ENCODE assay signal across 1 cellular context in the genomic region with DNA sequence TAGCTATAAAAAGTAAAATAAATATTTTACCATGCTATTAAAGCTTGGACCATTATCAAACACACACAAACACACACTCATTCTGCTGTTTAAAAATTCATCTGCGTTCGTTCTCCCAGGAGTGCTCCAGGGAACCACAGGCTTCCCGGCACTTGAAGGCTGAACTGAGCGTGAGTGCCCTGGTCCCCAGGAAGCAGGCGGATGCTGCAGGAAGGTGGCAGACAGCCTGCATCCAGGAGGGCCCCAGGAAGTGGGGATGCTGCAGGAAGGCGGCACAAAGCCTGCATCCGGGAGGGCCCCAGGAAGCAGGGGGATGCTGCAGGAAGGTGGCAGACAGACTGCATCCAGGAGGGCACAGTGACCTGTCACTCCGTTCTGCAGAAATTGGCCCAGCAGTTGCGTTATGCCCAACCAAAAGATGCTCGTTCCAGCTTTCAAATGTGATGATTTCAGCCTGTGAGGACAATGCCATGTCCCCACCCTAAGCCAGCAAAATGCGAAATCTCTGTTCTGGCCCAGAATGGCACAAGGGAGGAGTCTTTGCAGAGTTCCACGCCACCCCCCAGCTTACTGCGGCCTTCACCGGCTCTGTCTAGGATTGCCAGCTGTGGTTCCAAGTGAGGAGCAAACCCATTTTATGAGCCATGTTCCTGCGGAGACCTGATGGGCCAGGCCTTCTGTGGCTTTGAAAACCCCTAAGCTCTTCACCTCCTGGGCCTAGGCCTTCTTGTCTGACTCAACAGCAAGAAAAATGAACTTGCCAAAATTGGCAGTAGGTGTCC.
TF ChIP-seq lines count a peak whose summit lies in the region.

No MANE protein-coding gene starts in this region.

TF ChIP-seq in H1, 55 proteins besides CTCF, POLR2A, EP300 and RAD21 (continued from another document):
- TF ChIP-seq GTF2F1 (IDR thresholded peaks at IDR 0.05; ENCODE audit: borderline replicate concordance, low read depth, low read length) (no peak), TAF7 (optimal IDR thresholded peaks at IDR 0.05; ENCODE audit: borderline replicate concordance, low read depth, low read length) (no peak), SAP30 (IDR thresholded peaks at IDR 0.05; ENCODE audit: insufficient read depth, insufficient replicate concordance, low read length) (no peak), POU5F1 (IDR thresholded peaks at IDR 0.05; ENCODE audit: low read depth, low read length) (no peak), NANOG (IDR thresholded peaks at IDR 0.05; ENCODE audit: insufficient read depth, low read depth, low read length, poor library complexity, severe bottlenecking) (no peak), CBX5 (IDR thresholded peaks at IDR 0.05; ENCODE audit: low read depth, low read length) (no peak), EZH2 (IDR thresholded peaks at IDR 0.05; ENCODE audit: low read depth, low read length, severe bottlenecking) (no peak), ASH2L (IDR thresholded peaks at IDR 0.05; ENCODE audit: low read length) (no peak), SP2 (IDR thresholded peaks at IDR 0.05; ENCODE audit: low read length) (no peak)
- TF ChIP-seq, protein P1, sequence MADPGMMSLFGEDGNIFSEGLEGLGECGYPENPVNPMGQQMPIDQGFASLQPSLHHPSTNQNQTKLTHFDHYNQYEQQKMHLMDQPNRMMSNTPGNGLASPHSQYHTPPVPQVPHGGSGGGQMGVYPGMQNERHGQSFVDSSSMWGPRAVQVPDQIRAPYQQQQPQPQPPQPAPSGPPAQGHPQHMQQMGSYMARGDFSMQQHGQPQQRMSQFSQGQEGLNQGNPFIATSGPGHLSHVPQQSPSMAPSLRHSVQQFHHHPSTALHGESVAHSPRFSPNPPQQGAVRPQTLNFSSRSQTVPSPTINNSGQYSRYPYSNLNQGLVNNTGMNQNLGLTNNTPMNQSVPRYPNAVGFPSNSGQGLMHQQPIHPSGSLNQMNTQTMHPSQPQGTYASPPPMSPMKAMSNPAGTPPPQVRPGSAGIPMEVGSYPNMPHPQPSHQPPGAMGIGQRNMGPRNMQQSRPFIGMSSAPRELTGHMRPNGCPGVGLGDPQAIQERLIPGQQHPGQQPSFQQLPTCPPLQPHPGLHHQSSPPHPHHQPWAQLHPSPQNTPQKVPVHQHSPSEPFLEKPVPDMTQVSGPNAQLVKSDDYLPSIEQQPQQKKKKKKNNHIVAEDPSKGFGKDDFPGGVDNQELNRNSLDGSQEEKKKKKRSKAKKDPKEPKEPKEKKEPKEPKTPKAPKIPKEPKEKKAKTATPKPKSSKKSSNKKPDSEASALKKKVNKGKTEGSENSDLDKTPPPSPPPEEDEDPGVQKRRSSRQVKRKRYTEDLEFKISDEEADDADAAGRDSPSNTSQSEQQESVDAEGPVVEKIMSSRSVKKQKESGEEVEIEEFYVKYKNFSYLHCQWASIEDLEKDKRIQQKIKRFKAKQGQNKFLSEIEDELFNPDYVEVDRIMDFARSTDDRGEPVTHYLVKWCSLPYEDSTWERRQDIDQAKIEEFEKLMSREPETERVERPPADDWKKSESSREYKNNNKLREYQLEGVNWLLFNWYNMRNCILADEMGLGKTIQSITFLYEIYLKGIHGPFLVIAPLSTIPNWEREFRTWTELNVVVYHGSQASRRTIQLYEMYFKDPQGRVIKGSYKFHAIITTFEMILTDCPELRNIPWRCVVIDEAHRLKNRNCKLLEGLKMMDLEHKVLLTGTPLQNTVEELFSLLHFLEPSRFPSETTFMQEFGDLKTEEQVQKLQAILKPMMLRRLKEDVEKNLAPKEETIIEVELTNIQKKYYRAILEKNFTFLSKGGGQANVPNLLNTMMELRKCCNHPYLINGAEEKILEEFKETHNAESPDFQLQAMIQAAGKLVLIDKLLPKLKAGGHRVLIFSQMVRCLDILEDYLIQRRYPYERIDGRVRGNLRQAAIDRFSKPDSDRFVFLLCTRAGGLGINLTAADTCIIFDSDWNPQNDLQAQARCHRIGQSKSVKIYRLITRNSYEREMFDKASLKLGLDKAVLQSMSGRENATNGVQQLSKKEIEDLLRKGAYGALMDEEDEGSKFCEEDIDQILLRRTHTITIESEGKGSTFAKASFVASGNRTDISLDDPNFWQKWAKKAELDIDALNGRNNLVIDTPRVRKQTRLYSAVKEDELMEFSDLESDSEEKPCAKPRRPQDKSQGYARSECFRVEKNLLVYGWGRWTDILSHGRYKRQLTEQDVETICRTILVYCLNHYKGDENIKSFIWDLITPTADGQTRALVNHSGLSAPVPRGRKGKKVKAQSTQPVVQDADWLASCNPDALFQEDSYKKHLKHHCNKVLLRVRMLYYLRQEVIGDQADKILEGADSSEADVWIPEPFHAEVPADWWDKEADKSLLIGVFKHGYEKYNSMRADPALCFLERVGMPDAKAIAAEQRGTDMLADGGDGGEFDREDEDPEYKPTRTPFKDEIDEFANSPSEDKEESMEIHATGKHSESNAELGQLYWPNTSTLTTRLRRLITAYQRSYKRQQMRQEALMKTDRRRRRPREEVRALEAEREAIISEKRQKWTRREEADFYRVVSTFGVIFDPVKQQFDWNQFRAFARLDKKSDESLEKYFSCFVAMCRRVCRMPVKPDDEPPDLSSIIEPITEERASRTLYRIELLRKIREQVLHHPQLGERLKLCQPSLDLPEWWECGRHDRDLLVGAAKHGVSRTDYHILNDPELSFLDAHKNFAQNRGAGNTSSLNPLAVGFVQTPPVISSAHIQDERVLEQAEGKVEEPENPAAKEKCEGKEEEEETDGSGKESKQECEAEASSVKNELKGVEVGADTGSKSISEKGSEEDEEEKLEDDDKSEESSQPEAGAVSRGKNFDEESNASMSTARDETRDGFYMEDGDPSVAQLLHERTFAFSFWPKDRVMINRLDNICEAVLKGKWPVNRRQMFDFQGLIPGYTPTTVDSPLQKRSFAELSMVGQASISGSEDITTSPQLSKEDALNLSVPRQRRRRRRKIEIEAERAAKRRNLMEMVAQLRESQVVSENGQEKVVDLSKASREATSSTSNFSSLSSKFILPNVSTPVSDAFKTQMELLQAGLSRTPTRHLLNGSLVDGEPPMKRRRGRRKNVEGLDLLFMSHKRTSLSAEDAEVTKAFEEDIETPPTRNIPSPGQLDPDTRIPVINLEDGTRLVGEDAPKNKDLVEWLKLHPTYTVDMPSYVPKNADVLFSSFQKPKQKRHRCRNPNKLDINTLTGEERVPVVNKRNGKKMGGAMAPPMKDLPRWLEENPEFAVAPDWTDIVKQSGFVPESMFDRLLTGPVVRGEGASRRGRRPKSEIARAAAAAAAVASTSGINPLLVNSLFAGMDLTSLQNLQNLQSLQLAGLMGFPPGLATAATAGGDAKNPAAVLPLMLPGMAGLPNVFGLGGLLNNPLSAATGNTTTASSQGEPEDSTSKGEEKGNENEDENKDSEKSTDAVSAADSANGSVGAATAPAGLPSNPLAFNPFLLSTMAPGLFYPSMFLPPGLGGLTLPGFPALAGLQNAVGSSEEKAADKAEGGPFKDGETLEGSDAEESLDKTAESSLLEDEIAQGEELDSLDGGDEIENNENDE (IDR thresholded peaks at IDR 0.05; ENCODE audit: insufficient replicate concordance, low read length), result no peak
